ENCODE assay signal across 8 cellular contexts in genomic region chr7:140640060-140640611, GRCh38. TPM values are rescaled to one million over a fixed set of nuclear protein-coding genes. Genes with fewer than 3 reads are reported as not detected.
DNase-seq lines count a peak whose midpoint lies in the region; ATAC-seq and TF ChIP-seq lines count a peak whose summit lies in the region.

No MANE protein-coding gene starts in this region.

- H3K4me3 Mint-ChIP-seq in activated naive CD4-positive, alpha-beta T cell treated with anti-CD3 and anti-CD28 coated beads, Interleukin-2, amount 10 ng/mL, durations not matched to agents 7 days and 5 days, result peak overlapping the region; percentile 73
- H3K4me3 Mint-ChIP-seq in nephron progenitor cell, result peak overlapping the region; percentile 99

- TF ChIP-seq CTCF in VCaP (conservative IDR thresholded peaks at IDR 0.05), result no peak
- TF ChIP-seq CTCF in fibroblast of the aortic adventitia (IDR thresholded peaks at IDR 0.05; ENCODE audit: insufficient read depth, low read length), result no peak
- no peak for TF ChIP-seq CTCF in nephron progenitor cell (IDR thresholded peaks at IDR 0.05)

- H3K9me3 Mint-ChIP-seq in activated naive CD4-positive, alpha-beta T cell treated with anti-CD3 and anti-CD28 coated beads, Interleukin-2, amount 10 ng/mL, durations not matched to agents 7 days and 5 days, result no peaks in the 10 kb centered on the region
- H3K9me3 Mint-ChIP-seq in nephron progenitor cell, result no peaks in the 10 kb centered on the region

- DNase-seq in activated naive CD4-positive, alpha-beta T cell treated with anti-CD3 and anti-CD28 coated beads, Interleukin-2, amount 10 ng/mL, durations not matched to agents 7 days and 5 days, result no peak
- no peak for DNase-seq in activated naive CD4-positive, alpha-beta T cell (lab: John Stamatoyannopoulos, UW)
- DNase-seq in fibroblast of the aortic adventitia (ENCODE audit: low read depth) (peak; percentile 32), nephron progenitor cell (peak; percentile 68), NCI-H1436 treated with DMSO at 0.1 percent for 48 hours (lab: John Stamatoyannopoulos, UW) (no peak), COR-L47 (lab: John Stamatoyannopoulos, UW) (no peak)

- H3K27ac ChIP-seq in VCaP, result peak overlapping the region; percentile 53; the same call in 1 of the 2 replicates

- CTCF ChIA-PET in activated naive CD4-positive, alpha-beta T cell treated with anti-CD3 and anti-CD28 coated beads, Interleukin-2, amount 10 ng/mL, durations not matched to agents 7 days and 5 days (lab: Charles Lee), result no interaction called here

- peak overlapping the region; percentile 66 for H3K4me3 ChIP-seq in fibroblast of the aortic adventitia (ENCODE audit: low read depth, low read length)

- H3K36me3 Mint-ChIP-seq in activated naive CD4-positive, alpha-beta T cell treated with anti-CD3 and anti-CD28 coated beads, Interleukin-2, amount 10 ng/mL, durations not matched to agents 7 days and 5 days, result no peaks in the 10 kb centered on the region
- H3K36me3 Mint-ChIP-seq in nephron progenitor cell (ENCODE audit: low read depth), result peaks cover 10% of the 10 kb centered on the region

- H3K4me1 Mint-ChIP-seq in activated naive CD4-positive, alpha-beta T cell treated with anti-CD3 and anti-CD28 coated beads, Interleukin-2, amount 10 ng/mL, durations not matched to agents 7 days and 5 days, result peaks cover 15% of the 10 kb centered on the region
- H3K4me1 Mint-ChIP-seq in nephron progenitor cell, result peaks cover 72% of the 10 kb centered on the region

- H3K27me3 Mint-ChIP-seq in activated naive CD4-positive, alpha-beta T cell treated with anti-CD3 and anti-CD28 coated beads, Interleukin-2, amount 10 ng/mL, durations not matched to agents 7 days and 5 days, result peaks cover 91% of the 10 kb centered on the region
- peaks cover 3% of the 10 kb centered on the region for H3K27me3 Mint-ChIP-seq in nephron progenitor cell (ENCODE audit: low read depth, poor library complexity)

- no peak overlapping the region for H3K27ac Mint-ChIP-seq in activated naive CD4-positive, alpha-beta T cell treated with anti-CD3 and anti-CD28 coated beads, Interleukin-2, amount 10 ng/mL, durations not matched to agents 7 days and 5 days
- H3K27ac Mint-ChIP-seq in nephron progenitor cell, result peak overlapping the region; percentile 98

- ATAC-seq in HG02938 (IDR thresholded peaks at IDR 0.05; ENCODE audit: unreplicated experiment), result no peak

RNA-seq across cellular contexts. Expression of gene DENND2A, which starts 0.5 kb away (rescaled TPM):
- 10.8 and 17.7 TPM in 2 replicates for total RNA-seq in fibroblast of the aortic adventitia (ENCODE audit: low replicate concordance)

RNA-seq across cellular contexts. Expression of gene ADCK2, which starts 32.6 kb away (rescaled TPM):
- total RNA-seq in fibroblast of the aortic adventitia (ENCODE audit: low replicate concordance), result 14.1 and 20.5 TPM in 2 replicates

RNA-seq across cellular contexts. Expression of gene NDUFB2, which starts 56.4 kb away (rescaled TPM):
- 89.5 and 161 TPM in 2 replicates for total RNA-seq in fibroblast of the aortic adventitia (ENCODE audit: low replicate concordance)

Comparison
In these comparisons a context has a peak if more than half of its experiments do, and no peak if none do; other contexts are left out.
1. DNase-seq: peak in fibroblast of the aortic adventitia (single experiment) and nephron progenitor cell (single experiment); none in activated naive CD4-positive, alpha-beta T cell treated with anti-CD3 and anti-CD28 coated beads, Interleukin-2, amount 10 ng/mL, durations not matched to agents 7 days and 5 days (single experiment), activated naive CD4-positive, alpha-beta T cell (0 of 4), NCI-H1436 treated with DMSO at 0.1 percent for 48 hours (single experiment) and COR-L47 (single experiment).